In the genomic region with DNA sequence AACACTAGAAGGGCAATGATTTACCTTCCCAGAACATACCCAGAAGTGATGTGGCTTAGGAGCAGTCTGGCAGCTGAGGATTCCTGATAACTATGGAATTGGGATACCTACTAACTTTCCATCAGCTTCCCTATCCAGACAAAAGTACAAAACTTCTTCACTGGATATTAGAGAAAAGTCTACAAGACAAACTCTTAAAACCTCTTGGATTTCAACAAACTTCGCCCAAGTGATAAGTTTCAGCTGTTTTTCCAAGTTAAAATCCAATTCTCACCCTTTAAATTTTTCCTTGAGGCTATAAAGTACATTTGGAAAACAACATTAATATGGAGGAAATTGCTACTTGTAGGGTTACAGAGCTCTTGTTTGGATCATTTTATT, we compare ENCODE assay signal across 16 cellular contexts. TPM values are rescaled to one million over a fixed set of nuclear protein-coding genes. Genes with fewer than 3 reads are reported as not detected.
DNase-seq lines count a peak whose midpoint lies in the region; ATAC-seq and TF ChIP-seq lines count a peak whose summit lies in the region.
"Had no signal": no experiment of that assay in that cellular context is flagged by ENCODE, and none has a peak within 500 bp of the region (broad histone marks: within the 10 kb centered on the region; RNA-seq: fewer than 3 reads in every experiment).

No MANE protein-coding gene starts in this region.

- H3K4me1 Mint-ChIP-seq in Calu3 (ENCODE audit: low read depth, unreplicated experiment) (peaks cover 28% of the 10 kb centered on the region), osteocyte (ENCODE audit: unreplicated experiment) (peaks cover 27% of the 10 kb centered on the region)
- H3K4me1 Mint-ChIP-seq: neural progenitor cell had no signal

- H3K4me3 ChIP-seq in HAP-1: no peak overlapping the region
- H3K4me3 ChIP-seq: neural progenitor cell, SJCRH30 had no signal

- no peak for ATAC-seq in foreskin keratinocyte
- ATAC-seq in GM19023 (IDR thresholded peaks at IDR 0.05; ENCODE audit: unreplicated experiment): no peak

- no peaks in the 10 kb centered on the region for H3K9me3 ChIP-seq in HAP-1
- H3K9me3 ChIP-seq: SJCRH30 had no signal

- in situ Hi-C loops in HAP-1 (cut with MboI; ENCODE audit: low sequenced_read_pairs): no loop called here

- H3K9me3 Mint-ChIP-seq in Calu3 (ENCODE audit: low read depth, unreplicated experiment) (peaks cover 6% of the 10 kb centered on the region), osteocyte (ENCODE audit: unreplicated experiment) (no peaks in the 10 kb centered on the region)
- H3K9me3 Mint-ChIP-seq: neural progenitor cell had no signal

- H3K27ac ChIP-seq in foreskin keratinocyte: peak overlapping the region; percentile 75
- H3K27ac ChIP-seq: neural progenitor cell, SJCRH30 had no signal

- H3K4me1 ChIP-seq in foreskin keratinocyte (peaks cover 36% of the 10 kb centered on the region), HAP-1 (no peaks in the 10 kb centered on the region)
- H3K4me1 ChIP-seq: neural progenitor cell, SJCRH30 had no signal

- H3K36me3 ChIP-seq in HAP-1 (replicated peaks): no peaks in the 10 kb centered on the region
- H3K36me3 ChIP-seq: neural progenitor cell, SJCRH30 had no signal

- peaks cover 8% of the 10 kb centered on the region for H3K36me3 Mint-ChIP-seq in Calu3 (ENCODE audit: insufficient read depth, unreplicated experiment)
- no peaks in the 10 kb centered on the region for H3K36me3 Mint-ChIP-seq in osteocyte (ENCODE audit: unreplicated experiment)
- H3K36me3 Mint-ChIP-seq: neural progenitor cell had no signal

- DNase-seq in Calu3 (no peak), astrocyte of the hippocampus (ENCODE audit: low read depth, low spot score) (peak; percentile 5), foreskin keratinocyte (no peak), osteocyte (ENCODE audit: extremely low spot score, unreplicated experiment) (no peak), SHP77 (lab: John Stamatoyannopoulos, UW) (no peak), islet precursor cell (no peak), HAP-1 (ENCODE audit: low spot score in 2 of 2) (no peak)
- DNase-seq: activated CD4-positive, CD25-positive, alpha-beta regulatory T cell treated with anti-CD3 and anti-CD28 coated beads, Interleukin-2, amount 50 U/mL, for 72 hours; activated effector memory CD4-positive, alpha-beta T cell treated with anti-CD3 and anti-CD28 coated beads, Interleukin-2, amount 50 U/mL, for 16 hours; head of caudate nucleus; midbrain; retina; SJCRH30; T1000 had no signal

- no peaks in the 10 kb centered on the region for H3K27me3 ChIP-seq in foreskin keratinocyte
- H3K27me3 ChIP-seq in HAP-1 (ENCODE audit: low read depth): no peaks in the 10 kb centered on the region
- H3K27me3 ChIP-seq: neural progenitor cell, SJCRH30 had no signal

- intact Hi-C loops in Calu3 (cut with micrococcal nuclease; ENCODE audit: unreplicated experiment): no loop called here

- TSS peak; percentile 89 for BruUV-seq in Calu3 (replicated peaks; lab: Mats Ljungman, UMichigan)

- CTCF ChIA-PET in Calu3 (lab: Charles Lee): no interaction called here

- H3K27ac Mint-ChIP-seq in Calu3 (ENCODE audit: unreplicated experiment): peak overlapping the region; percentile 80
- H3K27ac Mint-ChIP-seq in osteocyte (ENCODE audit: unreplicated experiment): peak overlapping the region; percentile 51
- H3K27ac Mint-ChIP-seq: neural progenitor cell had no signal

- H3K27me3 Mint-ChIP-seq in Calu3 (ENCODE audit: unreplicated experiment): no peaks in the 10 kb centered on the region
- H3K27me3 Mint-ChIP-seq in osteocyte (ENCODE audit: unreplicated experiment): no peaks in the 10 kb centered on the region

- H3K4me3 Mint-ChIP-seq in Calu3 (ENCODE audit: low read depth, unreplicated experiment): peak overlapping the region; percentile 24
- no peak overlapping the region for H3K4me3 Mint-ChIP-seq in osteocyte (ENCODE audit: unreplicated experiment)
- H3K4me3 Mint-ChIP-seq: neural progenitor cell had no signal

- no peak for TF ChIP-seq CTCF in Calu3 (IDR thresholded peaks at IDR 0.05; ENCODE audit: unreplicated experiment)
- TF ChIP-seq CTCF in foreskin keratinocyte (conservative IDR thresholded peaks at IDR 0.05): no peak
- no peak for TF ChIP-seq CTCF in osteocyte (IDR thresholded peaks at IDR 0.05)

RNA-seq across cellular contexts. Expression of a gene that starts 58.2 kb away (rescaled TPM):
- total RNA-seq in Calu3 (2022) (2.0 and 3.8 TPM in 2 replicates), foreskin keratinocyte (22.6 and 26.9 TPM in 2 replicates), osteocyte (45.6 and 55.6 TPM in 2 replicates)
- polyA plus RNA-seq in foreskin keratinocyte: 4.5 and 6.0 TPM in 2 replicates
